Comparison of ENCODE assay signal across 19 cellular contexts in the genomic region with DNA sequence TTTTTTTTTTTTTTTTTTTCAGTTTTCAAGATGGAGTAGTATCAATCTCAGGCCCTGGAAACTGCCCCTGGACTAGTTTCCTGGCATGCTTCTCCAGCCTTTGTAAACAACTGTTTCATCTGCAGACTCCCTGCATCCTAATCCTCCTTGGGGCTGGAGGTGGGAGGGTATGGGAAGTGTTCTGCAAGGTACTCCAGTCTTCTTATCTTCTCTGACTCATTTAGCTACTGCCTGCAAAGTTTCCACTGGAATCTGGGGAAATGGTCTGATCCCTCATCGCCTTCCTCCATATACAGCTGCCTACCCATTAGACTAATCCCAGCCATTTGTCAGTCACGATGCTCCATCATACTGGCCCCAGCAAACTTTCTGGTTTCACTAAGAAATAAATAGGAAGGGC. TPM values are rescaled to one million over a fixed set of nuclear protein-coding genes. Genes with fewer than 3 reads are reported as not detected.
A peak's percentile ranks its signal among the peaks of the same experiment; 100 is the strongest.
DNase-seq lines count a peak whose midpoint lies in the region; ATAC-seq and TF ChIP-seq lines count a peak whose summit lies in the region.
"Had no signal": no experiment of that assay in that cellular context is flagged by ENCODE, and none has a peak within 500 bp of the region (broad histone marks: within the 10 kb centered on the region; RNA-seq: fewer than 3 reads in every experiment).

No MANE protein-coding gene starts in this region.

- dilution Hi-C loops in IMR-90 (cut with HindIII; ENCODE audit: low sequenced_read_pairs, unreplicated experiment): no loop called here

- no peaks in the 10 kb centered on the region for H3K9me3 ChIP-seq in A673 (ENCODE audit: low read depth, low read length, poor library complexity, severe bottlenecking)
- H3K9me3 ChIP-seq in IMR-90 (ENCODE audit: control insufficient read depth, insufficient read depth, low read length): no peaks in the 10 kb centered on the region
- H3K9me3 ChIP-seq in esophagus squamous epithelium: no peaks in the 10 kb centered on the region
- H3K9me3 ChIP-seq: SJCRH30, stomach had no signal

- TF ChIP-seq RAD21 in IMR-90 (IDR thresholded peaks at IDR 0.05; ENCODE audit: low read length): no peak

- no peaks in the 10 kb centered on the region; the same call in 1 of the 2 replicates for H3K9me1 ChIP-seq in IMR-90 (ENCODE audit: insufficient read depth, low read length)

- ATAC-seq in IMR-90 (ENCODE audit: low read depth) (peak; percentile 33), HG02759 (IDR thresholded peaks at IDR 0.05; ENCODE audit: unreplicated experiment) (no peak), GM18868 (IDR thresholded peaks at IDR 0.05; ENCODE audit: unreplicated experiment) (no peak)
- ATAC-seq: left colon had no signal

- H2BK120ac ChIP-seq in IMR-90 (ENCODE audit: low read depth, low read length): no peak overlapping the region
- H2BK120ac ChIP-seq in mesendoderm (ENCODE audit: low read depth, low read length): no peak overlapping the region

- in situ Hi-C loops in IMR-90 (cut with MboI; ENCODE audit: low sequenced_read_pairs): loop anchor here (5.0 kb wide), 2 partner anchors 34 to 174 kb away; a partner anchor contains a TSS

- H3K27ac ChIP-seq in A673 (ENCODE audit: low read depth, low read length, poor library complexity, severe bottlenecking) (peak overlapping the region; percentile 31), IMR-90 (ENCODE audit: insufficient read depth, low read length) (no peak overlapping the region), mesendoderm (ENCODE audit: low read depth, low read length) (no peak overlapping the region), esophagus squamous epithelium (no peak overlapping the region)
- H3K27ac ChIP-seq: SJCRH30, stomach had no signal

- H3K14ac ChIP-seq in IMR-90 (replicated peaks; ENCODE audit: low read depth, low read length): no peak overlapping the region

- TF ChIP-seq POLR2A in IMR-90 (IDR thresholded peaks at IDR 0.05; ENCODE audit: low read depth, low read length): no peak
- TF ChIP-seq POLR2A in esophagus squamous epithelium (IDR thresholded peaks at IDR 0.05): no peak

- H4K5ac ChIP-seq in IMR-90 (ENCODE audit: low read depth, low read length) (no peak overlapping the region), mesendoderm (ENCODE audit: low read length) (no peak overlapping the region)

- no peak overlapping the region for H2BK20ac ChIP-seq in IMR-90 (ENCODE audit: low read depth, low read length)

- H3K27me3 ChIP-seq in A673 (replicated peaks; ENCODE audit: insufficient read depth, low read depth, low read length, poor library complexity) (no peaks in the 10 kb centered on the region), IMR-90 (ENCODE audit: control insufficient read depth, insufficient read depth, low read length) (peaks cover 13% of the 10 kb centered on the region), mesendoderm (ENCODE audit: insufficient read depth, low read length, poor library complexity) (no peaks in the 10 kb centered on the region), esophagus squamous epithelium (peaks cover 0 to 68% (median 2%) of the 10 kb centered on the region in 4 donors)
- H3K27me3 ChIP-seq: SJCRH30 had no signal

- no CpG with 5 or more reads among the region's 2 CpGs for WGBS in IMR-90 (ENCODE audit: extremely low coverage in 2 of 2, insufficient read length in 1 of 2), 2 experiments
- no CpG with 5 or more reads among the region's 2 CpGs for WGBS in mesendoderm (ENCODE audit: extremely low coverage, insufficient coverage, low lambda C conversion rate)
- whole genome bisulfite sequencing in esophagus squamous epithelium, 2 donors: 80 to 86% methylated on average over 2 of the region's 2 CpGs

- H2AK9ac ChIP-seq in IMR-90 (replicated peaks; ENCODE audit: low read depth, low read length, poor library complexity): no peak overlapping the region

- intact Hi-C loops in A673 (cut with micrococcal nuclease; ENCODE audit: unreplicated experiment) (loop anchor here (5.0 kb wide), 1 partner anchor 174 kb away; a partner anchor contains a TSS), IMR-90 (cut with micrococcal nuclease) (no loop called here), esophagus squamous epithelium (cut with DNase I) (loop anchor here (10.0 kb wide), 1 partner anchor 61 kb away; a partner anchor contains a TSS)

- H2BK15ac ChIP-seq in IMR-90 (ENCODE audit: low read depth, low read length) (no peak overlapping the region), mesendoderm (replicated peaks; ENCODE audit: low read depth) (no peak overlapping the region)

- H4K8ac ChIP-seq in IMR-90 (ENCODE audit: low read depth in 2 of 2, low read length in 2 of 2) (no peak overlapping the region), mesendoderm (ENCODE audit: low read depth, low read length) (no peak overlapping the region)

- H3K4me2 ChIP-seq in IMR-90 (ENCODE audit: low read depth, low read length): no peak overlapping the region
- H3K4me2 ChIP-seq in mesendoderm (ENCODE audit: low read length): no peak overlapping the region

- H3K4me3 ChIP-seq in A673 (ENCODE audit: low read depth, low read length, poor library complexity, severe bottlenecking) (no peak overlapping the region), IMR-90 (ENCODE audit: insufficient read depth, low read depth, low read length) (no peak overlapping the region), mesendoderm (ENCODE audit: low read length) (no peak overlapping the region), esophagus squamous epithelium (no peak overlapping the region)
- H3K4me3 ChIP-seq: SJCRH30, stomach had no signal

- H3K4me1 ChIP-seq in A673 (ENCODE audit: insufficient read depth, low read length, poor library complexity, severe bottlenecking): peaks cover 62% of the 10 kb centered on the region
- no peaks in the 10 kb centered on the region; the same call in 1 of the 2 replicates for H3K4me1 ChIP-seq in IMR-90 (ENCODE audit: control insufficient read depth, insufficient read depth, low read length)
- H3K4me1 ChIP-seq in mesendoderm (ENCODE audit: control insufficient read depth, low read depth, low read length): no peaks in the 10 kb centered on the region
- peaks cover 9 to 15% (median 10%) of the 10 kb centered on the region in 3 donors for H3K4me1 ChIP-seq in esophagus squamous epithelium

- no peaks in the 10 kb centered on the region for H4K20me1 ChIP-seq in IMR-90 (ENCODE audit: insufficient read depth, low read length)

- H3K23ac ChIP-seq in IMR-90 (ENCODE audit: low read depth, low read length) (no peak overlapping the region), mesendoderm (ENCODE audit: low read length) (no peak overlapping the region)

- no peak overlapping the region for H2BK5ac ChIP-seq in IMR-90 (ENCODE audit: low read depth, low read length, poor library complexity, severe bottlenecking)
- H2BK5ac ChIP-seq in mesendoderm (ENCODE audit: low read length): no peak overlapping the region

- H2AK5ac ChIP-seq in IMR-90 (ENCODE audit: low read depth, low read length) (no peak overlapping the region), mesendoderm (ENCODE audit: low read length) (no peak overlapping the region)

- H3K79me1 ChIP-seq in IMR-90 (ENCODE audit: low read depth in 1 of 2, low read length in 2 of 2): no peaks in the 10 kb centered on the region
- no peaks in the 10 kb centered on the region for H3K79me1 ChIP-seq in mesendoderm (ENCODE audit: low read length)

- TF ChIP-seq CTCF in A673 (conservative IDR thresholded peaks at IDR 0.05; ENCODE audit: low read depth, low read length) (no peak), IMR-90 (conservative IDR thresholded peaks at IDR 0.05; ENCODE audit: low read depth, low read length) (no peak; the same call in 1 of the 2 replicates), esophagus squamous epithelium (IDR thresholded peaks at IDR 0.05) (no peak)

- CTCF ChIA-PET in A673 (lab: Charles Lee): interaction anchor here (0.6 to 1.5 kb wide), 3 partner anchors 38 to 475 kb away, joined by 3 to 6 read pairs (median 4); no protein-coding TSS in a partner anchor
- CTCF ChIA-PET in IMR-90 (lab: Yijun Ruan, JAX): interaction anchor here (1.2 to 3.4 kb wide), 2 partner anchors 13 to 38 kb away, joined by 3 to 24 read pairs; no protein-coding TSS in a partner anchor

- no TSS peak for BruUV-seq in A673 (replicated peaks; lab: Mats Ljungman, UMichigan)
- no TSS peak for BruUV-seq in IMR-90 (replicated peaks; lab: Mats Ljungman, UMichigan)

- H3K9ac ChIP-seq in IMR-90 (ENCODE audit: low read depth, low read length) (no peak overlapping the region), mesendoderm (ENCODE audit: low read length) (no peak overlapping the region)

- H2AFZ ChIP-seq in IMR-90 (replicated peaks; ENCODE audit: low read length, poor library complexity): no peak overlapping the region

- no peak overlapping the region for H3K56ac ChIP-seq in IMR-90 (ENCODE audit: extremely low read depth, insufficient read depth, low read length)
- H3K56ac ChIP-seq in mesendoderm (ENCODE audit: low read length): no peak overlapping the region

- no peaks in the 10 kb centered on the region for H3K36me3 ChIP-seq in A673 (ENCODE audit: insufficient read depth, low read length, poor library complexity, severe bottlenecking)
- H3K36me3 ChIP-seq in IMR-90 (ENCODE audit: control insufficient read depth, insufficient read depth, low read length): no peaks in the 10 kb centered on the region
- H3K36me3 ChIP-seq in mesendoderm (ENCODE audit: control insufficient read depth, insufficient read depth, low read length): no peaks in the 10 kb centered on the region
- H3K36me3 ChIP-seq in esophagus squamous epithelium: no peaks in the 10 kb centered on the region
- H3K36me3 ChIP-seq: SJCRH30, stomach had no signal

- H3K79me2 ChIP-seq in mesendoderm (ENCODE audit: control insufficient read depth, insufficient read depth, low read length): no peaks in the 10 kb centered on the region

- DNase-seq in A673 (ENCODE audit: low spot score) (no peak), IMR-90 (peak; percentile 86), amniotic epithelial cell (ENCODE audit: low read depth) (peak; percentile 100), mesendoderm (peak; percentile 71), COLO829 (ENCODE audit: low spot score) (no peak), esophagus squamous epithelium (lab: John Stamatoyannopoulos, UW) (no peak)
- DNase-seq: activated CD4-positive, alpha-beta T cell treated with anti-CD3 and anti-CD28 coated beads, Interleukin-2, amount 50 U/mL, for 48 hours; activated T-cell treated with anti-CD3 and anti-CD28 coated beads, Interleukin-2, amount 50 U/mL, for 48 hours; AML-193; Calu3; erythroblast; HFFc6; KBM-7; left colon; stomach had no signal

- no peak overlapping the region for H3K4ac ChIP-seq in IMR-90 (ENCODE audit: low read depth, low read length)
- H3K4ac ChIP-seq in mesendoderm (ENCODE audit: low read depth, low read length): no peak overlapping the region

- H4K91ac ChIP-seq in IMR-90 (ENCODE audit: insufficient read depth, low read depth, low read length): no peak overlapping the region

- POLR2A ChIA-PET in A673 (lab: Charles Lee; ENCODE audit: low non-redundant PET): no interaction called here
- POLR2A ChIA-PET in IMR-90 (lab: Charles Lee; ENCODE audit: unreplicated experiment): no interaction called here

- no peak overlapping the region for H3K18ac ChIP-seq in IMR-90 (ENCODE audit: low read depth, low read length)
- no peak overlapping the region for H3K18ac ChIP-seq in mesendoderm (ENCODE audit: low read length)

RNA-seq across cellular contexts. Expression of a gene that starts 21.5 kb away (rescaled TPM):
- 2.3 TPM in 1 of 2 replicates, not detected in the other for total RNA-seq in A673 (2021)
- 41.0 and 60.5 TPM in 2 replicates for total RNA-seq in IMR-90 (2012; rRNA removed)
- polyA plus RNA-seq in IMR-90 (2012; rRNA removed): 86.1 and 89.4 TPM in 2 replicates
- 49.6 and 126 TPM in 2 replicates for polyA plus RNA-seq in IMR-90 (2012; cell fraction: cytosol; rRNA removed)
- polyA plus RNA-seq in IMR-90 (2012; cell fraction: nucleus; rRNA removed; ENCODE audit: low replicate concordance): 26.4 and 100 TPM in 2 replicates
- 0.07 TPM for polyA plus RNA-seq in mesendoderm (2013, experiment 1 of 2)
- 0.08 TPM for polyA plus RNA-seq in mesendoderm (2013, experiment 2 of 2)
- total RNA-seq in esophagus squamous epithelium: 10 to 100 TPM in 1 of 4 donors, 1 to 10 TPM in 2, under 1 TPM in 1; 0.91 to 14.5 (median 5.7) TPM

RNA-seq across cellular contexts. Expression of a gene that starts 32.0 kb away (rescaled TPM):
- total RNA-seq in A673 (2021) (149 and 168 TPM in 2 replicates), IMR-90 (2012; rRNA removed) (35.6 and 42.8 TPM in 2 replicates), esophagus squamous epithelium (100 to 1,000 TPM in 1 of 4 donors, 10 to 100 TPM in 3; 41.6 to 103 (median 60.0) TPM)
- polyA plus RNA-seq in IMR-90 (2012; rRNA removed): 122 and 125 TPM in 2 replicates
- polyA plus RNA-seq in IMR-90 (2012; cell fraction: cytosol; rRNA removed): 97.7 and 130 TPM in 2 replicates
- 91.5 and 108 TPM in 2 replicates for polyA plus RNA-seq in IMR-90 (2012; cell fraction: nucleus; rRNA removed; ENCODE audit: low replicate concordance)
- polyA plus RNA-seq in mesendoderm (2013, experiment 1 of 2): 110 TPM
- 112 TPM for polyA plus RNA-seq in mesendoderm (2013, experiment 2 of 2)

RNA-seq across cellular contexts. Expression of a gene that starts 45.2 kb away (rescaled TPM):
- total RNA-seq in A673 (2021) (172 and 204 TPM in 2 replicates), IMR-90 (2012; rRNA removed) (56.7 and 75.3 TPM in 2 replicates), esophagus squamous epithelium (100 to 1,000 TPM in 1 of 4 donors, 10 to 100 TPM in 3; 60.1 to 141 (median 66.0) TPM)
- polyA plus RNA-seq in IMR-90 (2012; rRNA removed): 138 and 153 TPM in 2 replicates
- 46.3 and 96.7 TPM in 2 replicates for polyA plus RNA-seq in IMR-90 (2012; cell fraction: cytosol; rRNA removed)
- 1,289 and 1,731 TPM in 2 replicates for polyA plus RNA-seq in IMR-90 (2012; cell fraction: nucleus; rRNA removed; ENCODE audit: low replicate concordance)
- 56.8 TPM for polyA plus RNA-seq in mesendoderm (2013, experiment 1 of 2)
- 57.6 TPM for polyA plus RNA-seq in mesendoderm (2013, experiment 2 of 2)

RNA-seq across cellular contexts. Expression of a gene that starts 58.4 kb away (rescaled TPM):
- total RNA-seq in A673 (2021) (not detected in 2 replicates), IMR-90 (2012; rRNA removed) (not detected in 2 replicates), esophagus squamous epithelium (10 to 100 TPM in 1 of 4 donors, 1 to 10 TPM in 3; 3.3 to 12.5 (median 7.1) TPM)
- polyA plus RNA-seq in IMR-90 (2012; rRNA removed): not detected in 2 replicates
- not detected in 2 replicates for polyA plus RNA-seq in IMR-90 (2012; cell fraction: cytosol; rRNA removed)
- polyA plus RNA-seq in IMR-90 (2012; cell fraction: nucleus; rRNA removed; ENCODE audit: low replicate concordance): not detected in 2 replicates
- 0.03 TPM for polyA plus RNA-seq in mesendoderm (2013, experiment 1 of 2)
- polyA plus RNA-seq in mesendoderm (2013, experiment 2 of 2): 0.03 TPM
- total RNA-seq: HFFc6, myocyte, SJCRH30 had no signal

Comparison
In these comparisons a context has a peak if more than half of its experiments do, and no peak if none do; other contexts are left out.
1. DNase-seq: peak in IMR-90 (single experiment), amniotic epithelial cell (single experiment) and mesendoderm (single experiment); none in A673 (single experiment), COLO829 (single experiment) and esophagus squamous epithelium (single experiment).